1 cellular context compared by ENCODE assay signal in genomic region chrX:53303195-53303594, GRCh38.
TF ChIP-seq lines count a peak whose summit lies in the region.

No MANE protein-coding gene starts in this region.

TF ChIP-seq in A549, 52 proteins besides CTCF, POLR2A, EP300 and RAD21 (continued from another document):
- TF ChIP-seq REST (IDR thresholded peaks at IDR 0.05): no peak
- no peak for TF ChIP-seq PBX3 (IDR thresholded peaks at IDR 0.05)
- no peak for TF ChIP-seq HEYL (CRISPR knock-in tag; IDR thresholded peaks at IDR 0.05)
- no peak for TF ChIP-seq MYC (IDR thresholded peaks at IDR 0.05; ENCODE audit: borderline replicate concordance, low read length)
- TF ChIP-seq POLR2AphosphoS2 (conservative IDR thresholded peaks at IDR 0.05; ENCODE audit: low read length): no peak
- TF ChIP-seq GATA3 (IDR thresholded peaks at IDR 0.05; ENCODE audit: borderline replicate concordance): no peak
- TF ChIP-seq HDAC2 (IDR thresholded peaks at IDR 0.05): no peak
- no peak for TF ChIP-seq PHF8 (IDR thresholded peaks at IDR 0.05; ENCODE audit: borderline replicate concordance, low read depth)
- no peak for TF ChIP-seq MAX (IDR thresholded peaks at IDR 0.05)
- no peak for TF ChIP-seq NFE2L2 (conservative IDR thresholded peaks at IDR 0.05; ENCODE audit: low read length)
- no peak for TF ChIP-seq ZFP36 (IDR thresholded peaks at IDR 0.05; ENCODE audit: borderline replicate concordance, partially characterized antibody)
- no peak for TF ChIP-seq RFX5 (IDR thresholded peaks at IDR 0.05)
TF ChIP-seq in A549: peak in this region for 0.
